In the genomic region with DNA sequence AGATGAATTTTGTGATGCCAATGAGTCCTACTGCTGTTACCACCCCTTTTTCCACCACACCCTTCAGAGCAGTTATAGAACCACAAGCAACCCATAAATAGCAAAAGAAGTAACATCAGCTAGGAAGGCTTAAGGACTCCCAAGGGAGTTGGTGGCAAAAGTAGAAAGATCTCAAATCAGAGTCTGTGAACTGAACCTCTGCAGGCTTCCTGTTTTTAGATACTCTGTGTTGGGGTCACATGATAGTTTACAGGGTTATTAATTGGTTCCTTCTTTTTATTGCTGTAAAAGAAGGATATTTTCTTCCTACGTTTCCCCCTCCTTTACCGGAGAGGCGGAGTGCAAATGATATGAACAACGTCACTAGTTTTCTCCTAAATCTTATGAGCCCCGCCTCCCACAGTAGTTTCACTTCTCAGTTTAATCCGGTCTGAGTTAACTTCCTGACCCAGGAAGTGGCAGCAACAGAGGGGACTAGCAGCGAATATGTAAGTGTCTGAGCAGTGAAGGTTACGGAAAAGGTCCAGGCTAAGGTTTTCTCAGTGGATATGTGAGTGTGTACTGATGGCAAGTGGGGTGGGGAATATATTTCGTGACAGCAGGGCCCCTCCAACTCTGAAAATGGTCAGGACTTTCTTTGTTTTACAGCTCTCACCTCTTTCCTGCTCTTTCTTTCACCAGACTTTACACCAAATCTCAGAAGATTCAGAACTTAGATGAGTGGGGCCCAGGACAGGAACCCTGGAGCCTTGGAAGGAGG, we compare ENCODE assay signal across 9 cellular contexts. TPM values are rescaled to one million over a fixed set of nuclear protein-coding genes. Genes with fewer than 3 reads are reported as not detected.
DNase-seq lines count a peak whose midpoint lies in the region; ATAC-seq and TF ChIP-seq lines count a peak whose summit lies in the region.
"Had no signal": no experiment of that assay in that cellular context is flagged by ENCODE, and none has a peak within 500 bp of the region (broad histone marks: within the 10 kb centered on the region; RNA-seq: fewer than 3 reads in every experiment).

A gene with protein sequence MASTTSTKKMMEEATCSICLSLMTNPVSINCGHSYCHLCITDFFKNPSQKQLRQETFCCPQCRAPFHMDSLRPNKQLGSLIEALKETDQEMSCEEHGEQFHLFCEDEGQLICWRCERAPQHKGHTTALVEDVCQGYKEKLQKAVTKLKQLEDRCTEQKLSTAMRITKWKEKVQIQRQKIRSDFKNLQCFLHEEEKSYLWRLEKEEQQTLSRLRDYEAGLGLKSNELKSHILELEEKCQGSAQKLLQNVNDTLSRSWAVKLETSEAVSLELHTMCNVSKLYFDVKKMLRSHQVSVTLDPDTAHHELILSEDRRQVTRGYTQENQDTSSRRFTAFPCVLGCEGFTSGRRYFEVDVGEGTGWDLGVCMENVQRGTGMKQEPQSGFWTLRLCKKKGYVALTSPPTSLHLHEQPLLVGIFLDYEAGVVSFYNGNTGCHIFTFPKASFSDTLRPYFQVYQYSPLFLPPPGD (plus strand): TSS at position 435 of the 760 bp plus-strand sequence. CDS start 3,721 bp downstream, outside the sequence.

- H3K27me3 ChIP-seq in SJSA1 (replicated peaks) (no peaks in the 10 kb centered on the region), psoas muscle (ENCODE audit: insufficient read depth in 3 of 3, low read length in 2 of 3) (no peaks in the 10 kb centered on the region), uterus (no peaks in the 10 kb centered on the region)

- H3K36me3 ChIP-seq in SJSA1 (peaks cover 29% of the 10 kb centered on the region), psoas muscle (ENCODE audit: insufficient read depth in 1 of 2, low read depth in 1 of 2) (peaks cover 0 to 26% of the 10 kb centered on the region in 2 donors), uterus (no peaks in the 10 kb centered on the region)

- peak within 1 kb of the TSS; percentile 99 for H3K27ac Mint-ChIP-seq in activated naive CD4-positive, alpha-beta T cell treated with anti-CD3 and anti-CD28 coated beads, Interleukin-2, amount 50 U/mL, for 24 hours

- no peaks in the 10 kb centered on the region for H3K9me3 Mint-ChIP-seq in activated naive CD4-positive, alpha-beta T cell treated with anti-CD3 and anti-CD28 coated beads, Interleukin-2, amount 50 U/mL, for 24 hours

- H3K4me1 ChIP-seq in SJSA1 (replicated peaks) (peaks cover 13% of the 10 kb centered on the region), psoas muscle (peaks cover 9% of the 10 kb centered on the region), uterus (peaks cover 4 to 8% of the 10 kb centered on the region in 2 donors)

- no peaks in the 10 kb centered on the region; the same call in 1 of the 2 replicates for H3K9me3 ChIP-seq in SJSA1 (replicated peaks)
- H3K9me3 ChIP-seq in psoas muscle = no peaks in the 10 kb centered on the region
- H3K9me3 ChIP-seq in uterus = peaks cover 0 to 4% of the 10 kb centered on the region in 2 donors

- TF ChIP-seq POLR2A in uterus (IDR thresholded peaks at IDR 0.05) = peak; percentile 88 to 89

- 0 to 2% (median 0%) methylated on average over 9 of the region's 9 CpGs for WGBS in psoas muscle, 3 donors

- H3K4me1 Mint-ChIP-seq in activated naive CD4-positive, alpha-beta T cell treated with anti-CD3 and anti-CD28 coated beads, Interleukin-2, amount 50 U/mL, for 24 hours = peaks cover 91% of the 10 kb centered on the region

- H3K4me3 Mint-ChIP-seq in activated naive CD4-positive, alpha-beta T cell treated with anti-CD3 and anti-CD28 coated beads, Interleukin-2, amount 50 U/mL, for 24 hours = peak within 1 kb of the TSS; percentile 99

- H3K27ac ChIP-seq in SJSA1 (peak within 1 kb of the TSS; percentile 85), psoas muscle (peak within 1 kb of the TSS; percentile 81), uterus (peak within 1 kb of the TSS; percentile 91 to 97)

- H3K4me3 ChIP-seq in SJSA1 (peak within 1 kb of the TSS; percentile 47), psoas muscle (peak within 1 kb of the TSS; percentile 73), uterus (peak within 1 kb of the TSS; percentile 42 to 60)

- ATAC-seq in GM19324 (IDR thresholded peaks at IDR 0.05; ENCODE audit: low FRiP score, unreplicated experiment) (peak; percentile 75), HG03442 (IDR thresholded peaks at IDR 0.05; ENCODE audit: unreplicated experiment) (peak; percentile 77), Right ventricle myocardium superior (ENCODE audit: poor library complexity) (peak; percentile 95), psoas muscle (peak; percentile 77 to 87 (median 80))

- peaks cover 15% of the 10 kb centered on the region for H3K36me3 Mint-ChIP-seq in activated naive CD4-positive, alpha-beta T cell treated with anti-CD3 and anti-CD28 coated beads, Interleukin-2, amount 50 U/mL, for 24 hours

- intact Hi-C loops in Right ventricle myocardium superior (cut with DNase I) (no loop called here), psoas muscle (cut with DNase I) (no loop called here), uterus (cut with DNase I; ENCODE audit: low total_unique reads) (no loop called here)

- TF ChIP-seq CTCF in psoas muscle (IDR thresholded peaks at IDR 0.05) (no peak), uterus (IDR thresholded peaks at IDR 0.05) (no peak)

- no peaks in the 10 kb centered on the region for H3K27me3 Mint-ChIP-seq in activated naive CD4-positive, alpha-beta T cell treated with anti-CD3 and anti-CD28 coated beads, Interleukin-2, amount 50 U/mL, for 24 hours

- DNase-seq in CD1c-positive myeloid dendritic cell (ENCODE audit: extremely low spot score) (peak; percentile 97), SJSA1 (ENCODE audit: low read depth in 1 of 2, low spot score in 2 of 2) (peak; percentile 77 to 84), Right ventricle myocardium superior (no peak), psoas muscle (peak in 1 of 2 donors; percentile 27), uterus (peak; percentile 67 to 92)

RNA-seq across cellular contexts. Expression of the gene that starts here (rescaled TPM):
- 7.0 and 7.2 TPM in 2 replicates for total RNA-seq in SJSA1 (2014; rRNA removed; shearing (Covaris generic))
- 2.3 TPM for total RNA-seq in Right ventricle myocardium superior
- total RNA-seq in psoas muscle = 1 to 10 TPM; 3.1 to 7.3 (median 4.8) TPM
- polyA plus RNA-seq in psoas muscle = 1 to 10 TPM; 1.4 to 5.8 (median 3.4) TPM
- 10 to 100 TPM in 3 of 4 donors, 1 to 10 TPM in 1; 9.1 to 18.5 (median 10.6) TPM for total RNA-seq in uterus
- polyA plus RNA-seq: neural cell had no signal
